In genomic region chr3:64187065-64187959, GRCh38 we compare ENCODE assay signal across 8 cellular contexts.
DNase-seq lines count a peak whose midpoint lies in the region; ATAC-seq and TF ChIP-seq lines count a peak whose summit lies in the region.

No MANE protein-coding gene starts in this region.

- peak; percentile 7 for TF ChIP-seq CTCF in epithelial cell of esophagus (IDR thresholded peaks at IDR 0.05; ENCODE audit: insufficient read depth, low read depth, low read length, missing control alignments)

- H3K27me3 ChIP-seq in muscle layer of duodenum (ENCODE audit: low read depth, low read length): no peaks in the 10 kb centered on the region

- H3K4me3 ChIP-seq in epithelial cell of esophagus (ENCODE audit: low read length) (no peak overlapping the region), muscle layer of duodenum (ENCODE audit: low read depth in 1 of 2, low read length in 2 of 2) (peak overlapping the region in 1 of 2 donors; percentile 39)

- H3K27ac ChIP-seq in muscle layer of duodenum (ENCODE audit: low read length): peak overlapping the region; percentile 85

- DNase-seq in AG20443 (ENCODE audit: low spot score) (peak; percentile 85), NCI-H226 (peak; percentile 96), epithelial cell of esophagus (ENCODE audit: low read depth) (peak; percentile 99), SKM-1 treated with dmso at 0.1 percent for 144 hours (lab: John Stamatoyannopoulos, UW; ENCODE audit: unreplicated experiment) (no peak)
- no peak for DNase-seq in activated effector memory CD4-positive, alpha-beta T cell treated with Interleukin-2 at 50 U/mL for 16 hours

- H3K4me1 ChIP-seq in muscle layer of duodenum (ENCODE audit: control insufficient read depth in 1 of 2, insufficient read depth in 2 of 2, low read length in 2 of 2): peaks cover 0 to 67% of the 10 kb centered on the region in 2 donors

- no peaks in the 10 kb centered on the region for H3K36me3 ChIP-seq in muscle layer of duodenum (ENCODE audit: control insufficient read depth in 1 of 2, insufficient read depth in 2 of 2, low read length in 2 of 2)

- ATAC-seq in GM19452 (IDR thresholded peaks at IDR 0.05; ENCODE audit: unreplicated experiment) (no peak), HG03520 (IDR thresholded peaks at IDR 0.05; ENCODE audit: unreplicated experiment) (no peak)

- no peaks in the 10 kb centered on the region for H3K9me3 ChIP-seq in muscle layer of duodenum (ENCODE audit: control insufficient read depth in 1 of 2, low read length in 2 of 2)

Comparison
In these comparisons a context has a peak if more than half of its experiments do, and no peak if none do; other contexts are left out.
1. DNase-seq: peak in AG20443 (single experiment), NCI-H226 (single experiment) and epithelial cell of esophagus (single experiment); none in SKM-1 treated with dmso at 0.1 percent for 144 hours (single experiment) and activated effector memory CD4-positive, alpha-beta T cell treated with Interleukin-2 at 50 U/mL for 16 hours (single experiment).